Comparison of ENCODE assay signal across 24 cellular contexts in the genomic region with DNA sequence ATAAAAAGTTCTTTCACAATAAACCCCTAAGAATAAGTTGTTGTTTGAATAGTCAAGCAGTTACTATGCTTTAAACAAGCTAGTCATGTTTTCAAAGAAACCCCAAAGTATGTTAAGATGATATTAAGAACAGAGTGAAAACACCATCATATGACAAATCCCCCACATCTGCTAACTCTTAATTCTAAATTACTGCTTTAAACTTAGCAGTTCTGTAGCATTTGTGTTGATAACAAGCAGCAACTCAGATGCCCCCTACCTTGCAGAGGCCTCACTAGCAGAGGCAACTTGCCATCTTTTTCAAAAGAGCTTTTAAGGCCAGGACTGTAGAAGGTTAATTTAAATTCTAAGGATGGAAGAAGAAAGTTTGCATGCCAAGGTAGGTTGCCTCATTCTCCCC.
A peak's percentile ranks its signal among the peaks of the same experiment; 100 is the strongest.
DNase-seq lines count a peak whose midpoint lies in the region; ATAC-seq and TF ChIP-seq lines count a peak whose summit lies in the region.
"Had no signal": no experiment of that assay in that cellular context is flagged by ENCODE, and none has a peak within 500 bp of the region (broad histone marks: within the 10 kb centered on the region; RNA-seq: fewer than 3 reads in every experiment).

No MANE protein-coding gene starts in this region.

- no peak overlapping the region for H3K27ac ChIP-seq in esophagus muscularis mucosa (replicated peaks in 1 of 4)
- H3K27ac ChIP-seq: colonic mucosa, tibial artery had no signal

- H3K9me3 ChIP-seq in esophagus muscularis mucosa = no peaks in the 10 kb centered on the region
- H3K9me3 ChIP-seq: BE2C, breast epithelium, Caco-2, colonic mucosa, tibial artery had no signal

- H3K27me3 Mint-ChIP-seq in activated B cell treated with CpG ODN at 0.5 μM for 24 hours (no peaks in the 10 kb centered on the region), progenitor cell of endocrine pancreas (no peaks in the 10 kb centered on the region)
- H3K27me3 Mint-ChIP-seq: activated naive CD8-positive, alpha-beta T cell treated with anti-CD3 and anti-CD28 coated beads, Interleukin-2, amount 50 U/mL, for 24 hours; effector memory CD8-positive, alpha-beta T cell; stimulated activated naive CD8-positive, alpha-beta T cell treated with anti-CD3 and anti-CD28 coated beads, Interleukin-15, amount 100 ng/mL, for 72 hours had no signal

- POLR2A ChIA-PET in activated B cell treated with CpG ODN at 0.5 μM for 24 hours (lab: Charles Lee) = no interaction called here

- no peak overlapping the region for H3K4me3 ChIP-seq in AG10803 (ENCODE audit: low read length)
- no peak overlapping the region for H3K4me3 ChIP-seq in esophagus muscularis mucosa
- H3K4me3 ChIP-seq: breast epithelium, colonic mucosa, tibial artery had no signal

- ATAC-seq in activated B cell treated with CpG ODN at 0.5 μM for 24 hours (ENCODE audit: low read depth) = no peak
- no peak for ATAC-seq in Right ventricle myocardium superior (ENCODE audit: poor library complexity)
- ATAC-seq: activated naive CD8-positive, alpha-beta T cell treated with anti-CD3 and anti-CD28 coated beads, Interleukin-2, amount 50 U/mL, for 24 hours; effector memory CD8-positive, alpha-beta T cell; stimulated activated naive CD8-positive, alpha-beta T cell treated with anti-CD3 and anti-CD28 coated beads, Interleukin-15, amount 100 ng/mL, for 72 hours had no signal

- no peak overlapping the region for H3K4me3 Mint-ChIP-seq in activated B cell treated with CpG ODN at 0.5 μM for 24 hours
- no peak overlapping the region for H3K4me3 Mint-ChIP-seq in progenitor cell of endocrine pancreas (ENCODE audit: low read depth)
- H3K4me3 Mint-ChIP-seq: activated naive CD8-positive, alpha-beta T cell treated with anti-CD3 and anti-CD28 coated beads, Interleukin-2, amount 50 U/mL, for 24 hours; effector memory CD8-positive, alpha-beta T cell; stimulated activated naive CD8-positive, alpha-beta T cell treated with anti-CD3 and anti-CD28 coated beads, Interleukin-15, amount 100 ng/mL, for 72 hours had no signal

- CTCF ChIA-PET in activated B cell treated with CpG ODN at 0.5 μM for 24 hours (lab: Charles Lee) = no interaction called here

- no peaks in the 10 kb centered on the region for H3K9me3 Mint-ChIP-seq in activated B cell treated with CpG ODN at 0.5 μM for 24 hours
- H3K9me3 Mint-ChIP-seq in progenitor cell of endocrine pancreas (ENCODE audit: low read depth) = no peaks in the 10 kb centered on the region
- H3K9me3 Mint-ChIP-seq: activated naive CD8-positive, alpha-beta T cell treated with anti-CD3 and anti-CD28 coated beads, Interleukin-2, amount 50 U/mL, for 24 hours; effector memory CD8-positive, alpha-beta T cell; stimulated activated naive CD8-positive, alpha-beta T cell treated with anti-CD3 and anti-CD28 coated beads, Interleukin-15, amount 100 ng/mL, for 72 hours had no signal

- H3K27me3 ChIP-seq in esophagus muscularis mucosa = no peaks in the 10 kb centered on the region
- H3K27me3 ChIP-seq: BE2C, breast epithelium, colonic mucosa, tibial artery had no signal

- intact Hi-C loops in activated B cell treated with CpG ODN at 0.5 μM for 24 hours (cut with micrococcal nuclease) = no loop called here
- intact Hi-C loops in Right ventricle myocardium superior (cut with DNase I) = no loop called here
- intact Hi-C loops in esophagus muscularis mucosa (cut with DNase I) = no loop called here

- no peaks in the 10 kb centered on the region for H3K4me1 Mint-ChIP-seq in activated B cell treated with CpG ODN at 0.5 μM for 24 hours
- H3K4me1 Mint-ChIP-seq in progenitor cell of endocrine pancreas (ENCODE audit: low read depth) = peaks cover 4% of the 10 kb centered on the region
- H3K4me1 Mint-ChIP-seq: activated naive CD8-positive, alpha-beta T cell treated with anti-CD3 and anti-CD28 coated beads, Interleukin-2, amount 50 U/mL, for 24 hours; stimulated activated naive CD8-positive, alpha-beta T cell treated with anti-CD3 and anti-CD28 coated beads, Interleukin-15, amount 100 ng/mL, for 72 hours had no signal

- H3K4me1 ChIP-seq in esophagus muscularis mucosa = peaks cover 0 to 12% (median 2%) of the 10 kb centered on the region in 4 donors
- H3K4me1 ChIP-seq: BE2C, breast epithelium, colonic mucosa, tibial artery had no signal

- peaks cover 60% of the 10 kb centered on the region for H3K36me3 Mint-ChIP-seq in activated B cell treated with CpG ODN at 0.5 μM for 24 hours (ENCODE audit: low read depth)
- H3K36me3 Mint-ChIP-seq in progenitor cell of endocrine pancreas (ENCODE audit: insufficient read depth) = no peaks in the 10 kb centered on the region

- no peaks in the 10 kb centered on the region for H3K36me3 ChIP-seq in esophagus muscularis mucosa
- H3K36me3 ChIP-seq: BE2C, breast epithelium, colonic mucosa, tibial artery had no signal

- peak overlapping the region; percentile 9 for H3K27ac Mint-ChIP-seq in activated B cell treated with CpG ODN at 0.5 μM for 24 hours
- no peak overlapping the region for H3K27ac Mint-ChIP-seq in progenitor cell of endocrine pancreas
- H3K27ac Mint-ChIP-seq: activated naive CD8-positive, alpha-beta T cell treated with anti-CD3 and anti-CD28 coated beads, Interleukin-2, amount 50 U/mL, for 24 hours; effector memory CD8-positive, alpha-beta T cell; stimulated activated naive CD8-positive, alpha-beta T cell treated with anti-CD3 and anti-CD28 coated beads, Interleukin-15, amount 100 ng/mL, for 72 hours had no signal

- no peak for TF ChIP-seq EP300 in esophagus muscularis mucosa (IDR thresholded peaks at IDR 0.05)

- DNase-seq in AG10803 (ENCODE audit: low read depth) = peak; percentile 28
- no peak for DNase-seq in activated B cell treated with CpG ODN at 0.5 μM for 24 hours
- DNase-seq in fibroblast of peridontal ligament (ENCODE audit: extremely low read depth) = peak; percentile 65
- DNase-seq in putamen (ENCODE audit: low spot score) = peak; percentile 17
- no peak for DNase-seq in progenitor cell of endocrine pancreas (ENCODE audit: low spot score, unreplicated experiment)
- no peak for DNase-seq in Right ventricle myocardium superior
- DNase-seq in esophagus muscularis mucosa (ENCODE audit: extremely low spot score) = no peak
- DNase-seq in NCI-H748 treated with DMSO at 0.1 percent for 48 hours (lab: John Stamatoyannopoulos, UW) = no peak
- DNase-seq: activated gamma-delta T cell treated with Interleukin-2 at 50 U/mL for 16 hours; activated naive CD8-positive, alpha-beta T cell treated with anti-CD3 and anti-CD28 coated beads, Interleukin-2, amount 50 U/mL, for 24 hours; BE2C; Caco-2; colonic mucosa; DMS79; effector memory CD8-positive, alpha-beta T cell; glutamatergic neuron; kidney glomerular epithelial cell; NCI-H1048; NCI-H187; NCI-H526; retina; stimulated activated naive CD8-positive, alpha-beta T cell treated with anti-CD3 and anti-CD28 coated beads, Interleukin-15, amount 100 ng/mL, for 72 hours; tibial artery had no signal

- TF ChIP-seq CTCF in AG10803 (conservative IDR thresholded peaks at IDR 0.05; ENCODE audit: low read length) = no peak
- TF ChIP-seq CTCF in activated B cell treated with CpG ODN at 0.5 μM for 24 hours (IDR thresholded peaks at IDR 0.05) = no peak
- TF ChIP-seq CTCF in progenitor cell of endocrine pancreas (IDR thresholded peaks at IDR 0.05; ENCODE audit: unreplicated experiment) = no peak
- TF ChIP-seq CTCF in esophagus muscularis mucosa (IDR thresholded peaks at IDR 0.05) = no peak

- TF ChIP-seq POLR2A in esophagus muscularis mucosa (IDR thresholded peaks at IDR 0.05; ENCODE audit: low read depth) = no peak

Comparison
In these comparisons a context has a peak if more than half of its experiments do, and no peak if none do; other contexts are left out.
1. DNase-seq: peak in AG10803 (single experiment), fibroblast of peridontal ligament (single experiment) and putamen (single experiment); none in activated B cell treated with CpG ODN at 0.5 μM for 24 hours (single experiment), progenitor cell of endocrine pancreas (single experiment), Right ventricle myocardium superior (single experiment), esophagus muscularis mucosa (single experiment) and NCI-H748 treated with DMSO at 0.1 percent for 48 hours (single experiment).